ENCODE assay signal across 11 cellular contexts in the genomic region with DNA sequence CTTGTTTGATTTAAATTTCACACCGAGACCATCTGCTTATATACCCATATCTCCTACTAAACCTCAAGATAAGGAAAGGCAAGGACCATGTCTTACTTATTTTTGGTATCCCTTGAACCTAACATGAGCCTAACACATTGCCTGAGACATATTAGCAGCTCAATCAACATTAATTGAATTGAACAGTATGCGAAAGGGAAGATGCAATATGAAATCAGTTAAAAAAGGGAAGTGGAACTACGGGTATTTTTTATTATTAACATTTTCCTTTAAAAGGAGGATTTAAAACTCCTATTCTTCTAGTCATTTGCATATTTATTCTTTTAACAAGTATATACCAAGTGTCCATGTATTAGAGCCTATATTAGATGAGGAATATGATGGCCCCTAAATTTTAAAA.
A peak's percentile ranks its signal among the peaks of the same experiment; 100 is the strongest.
DNase-seq lines count a peak whose midpoint lies in the region; ATAC-seq and TF ChIP-seq lines count a peak whose summit lies in the region.
"Had no signal": no experiment of that assay in that cellular context is flagged by ENCODE, and none has a peak within 500 bp of the region (broad histone marks: within the 10 kb centered on the region; RNA-seq: fewer than 3 reads in every experiment).

No MANE protein-coding gene starts in this region.

- TF ChIP-seq EP300 in SK-N-SH (IDR thresholded peaks at IDR 0.05; ENCODE audit: borderline replicate concordance in 1 of 2, low read depth in 1 of 2, low read length in 1 of 2), result no peak

- H3K23ac ChIP-seq in IMR-90 (ENCODE audit: low read depth, low read length), result no peak overlapping the region

- ATAC-seq in SK-N-SH treated with all-trans-retinoic acid at 6 μM for 48 hours (no peak), HG02678 (IDR thresholded peaks at IDR 0.05; ENCODE audit: unreplicated experiment) (peak; percentile 19), IMR-90 (ENCODE audit: low read depth) (no peak)
- no peak for ATAC-seq in naive thymus-derived CD8-positive, alpha-beta T cell
- ATAC-seq: A549 had no signal

- no peaks in the 10 kb centered on the region for H3F3A ChIP-seq in SK-N-SH (replicated peaks; ENCODE audit: insufficient read depth)

- POLR2A ChIA-PET in SK-N-SH (lab: Yijun Ruan, JAX), result no interaction called here
- POLR2A ChIA-PET in IMR-90 (lab: Charles Lee; ENCODE audit: unreplicated experiment), result no interaction called here
- POLR2A ChIA-PET in naive thymus-derived CD8-positive, alpha-beta T cell (lab: Charles Lee), result no interaction called here

- H2AFZ ChIP-seq in SK-N-SH (ENCODE audit: low read depth) (no peak overlapping the region), IMR-90 (replicated peaks; ENCODE audit: low read length, poor library complexity) (no peak overlapping the region)

- H3K36me3 ChIP-seq in SK-N-SH (replicated peaks in 1 of 2; ENCODE audit: control insufficient read depth in 1 of 2, insufficient read depth in 2 of 2, low read length in 1 of 2), result peaks cover 3 to 21% of the 10 kb centered on the region in 2 experiments
- H3K36me3 ChIP-seq in IMR-90 (ENCODE audit: control insufficient read depth, insufficient read depth, low read length), result no peaks in the 10 kb centered on the region
- H3K36me3 ChIP-seq in thyroid gland, result no peaks in the 10 kb centered on the region

- H4K5ac ChIP-seq in IMR-90 (ENCODE audit: low read depth, low read length), result no peak overlapping the region

- peaks cover 0 to 10% (median 3%) of the 10 kb centered on the region in 3 donors for H3K36me3 Mint-ChIP-seq in naive thymus-derived CD8-positive, alpha-beta T cell

- peaks cover 11% of the 10 kb centered on the region; the same call in 1 of the 2 replicates for H3K79me2 ChIP-seq in SK-N-SH (ENCODE audit: insufficient read depth)

- H2BK15ac ChIP-seq in IMR-90 (ENCODE audit: low read depth, low read length), result 0 out of 3 replicates have a peak overlapping the region, but pooled peaks have one; percentile 10

- H2BK5ac ChIP-seq in IMR-90 (ENCODE audit: low read depth, low read length, poor library complexity, severe bottlenecking), result no peak overlapping the region

- H4K91ac ChIP-seq in IMR-90 (ENCODE audit: insufficient read depth, low read depth, low read length), result no peak overlapping the region

- no peak overlapping the region for H3K56ac ChIP-seq in IMR-90 (ENCODE audit: extremely low read depth, insufficient read depth, low read length)

- CTCF ChIA-PET in SK-N-SH (lab: Yijun Ruan, JAX) (interaction anchor here (1.1 to 1.7 kb wide), 3 partner anchors 12 to 120 kb away, joined by 3 to 7 read pairs (median 4); no protein-coding TSS in a partner anchor), IMR-90 (lab: Yijun Ruan, JAX) (no interaction called here)

- peak overlapping the region; percentile 20; the same call in 1 of the 2 replicates for H3K18ac ChIP-seq in IMR-90 (ENCODE audit: low read depth, low read length)

- peak overlapping the region; percentile 61; the same call in 1 of the 2 replicates for H2AK5ac ChIP-seq in IMR-90 (ENCODE audit: low read depth, low read length)

- H3K4me1 Mint-ChIP-seq in naive thymus-derived CD8-positive, alpha-beta T cell, result peaks cover 20 to 68% (median 37%) of the 10 kb centered on the region in 4 donors
- H3K4me1 Mint-ChIP-seq: nephron had no signal

- H3K27ac ChIP-seq in SK-N-SH (ENCODE audit: low read depth in 2 of 2, low read length in 1 of 2) (0 out of 4 replicates have a peak overlapping the region, but pooled peaks of 1 of the 2 experiments have one; percentile 9), IMR-90 (ENCODE audit: insufficient read depth, low read length) (no peak overlapping the region), thyroid gland (no peak overlapping the region)
- H3K27ac ChIP-seq: A549 had no signal

- dilution Hi-C loops in IMR-90 (cut with HindIII; ENCODE audit: low sequenced_read_pairs, unreplicated experiment), result no loop called here

- H3K4me3 Mint-ChIP-seq in naive thymus-derived CD8-positive, alpha-beta T cell, result peak overlapping the region in 6 of 10 donors; percentile 32 to 69 (median 52)
- H3K4me3 Mint-ChIP-seq: nephron had no signal

- H3K14ac ChIP-seq in IMR-90 (replicated peaks; ENCODE audit: low read depth, low read length), result no peak overlapping the region

- in situ Hi-C loops in IMR-90 (cut with MboI; ENCODE audit: low sequenced_read_pairs), result no loop called here

- H3K9me3 ChIP-seq in SK-N-SH (no peaks in the 10 kb centered on the region), IMR-90 (ENCODE audit: control insufficient read depth, insufficient read depth, low read length) (no peaks in the 10 kb centered on the region), thyroid gland (no peaks in the 10 kb centered on the region)
- H3K9me3 ChIP-seq: A549 had no signal

- peaks cover 24 to 32% of the 10 kb centered on the region in 2 experiments; a peak in 3 of 4 replicates for H3K79me1 ChIP-seq in IMR-90 (ENCODE audit: low read depth in 1 of 2, low read length in 2 of 2)

- H3K4me1 ChIP-seq in SK-N-SH (ENCODE audit: control insufficient read depth in 1 of 2, insufficient read depth in 2 of 2, low read depth in 1 of 2, low read length in 1 of 2) (peaks cover 3 to 31% of the 10 kb centered on the region in 2 experiments; a peak in 3 of 4 replicates), IMR-90 (ENCODE audit: control insufficient read depth, insufficient read depth, low read length) (peaks cover 5% of the 10 kb centered on the region), thyroid gland (no peaks in the 10 kb centered on the region)

- H3K4me3 ChIP-seq in SK-N-SH (ENCODE audit: low read depth in 2 of 2, low read length in 1 of 2), result no peak overlapping the region
- no peak overlapping the region for H3K4me3 ChIP-seq in IMR-90 (ENCODE audit: insufficient read depth, low read depth, low read length)
- H3K4me3 ChIP-seq in thyroid gland (replicated peaks in 1 of 3), result no peak overlapping the region
- H3K4me3 ChIP-seq: A549 had no signal

- no peaks in the 10 kb centered on the region for H3K27me3 Mint-ChIP-seq in naive thymus-derived CD8-positive, alpha-beta T cell

- no peaks in the 10 kb centered on the region for H3K9me2 ChIP-seq in SK-N-SH

- WGBS in SK-N-SH (ENCODE audit: low lambda C conversion rate), result 98% methylated on average over 3 of the region's 3 CpGs
- no CpG with 5 or more reads among the region's 3 CpGs for WGBS in IMR-90 (ENCODE audit: extremely low coverage in 2 of 2, insufficient read length in 1 of 2), 2 experiments
- WGBS in thyroid gland, 2 donors, result 95 to 96% methylated on average over 3 of the region's 3 CpGs

- H3K9me3 Mint-ChIP-seq in naive thymus-derived CD8-positive, alpha-beta T cell, result no peaks in the 10 kb centered on the region
- H3K9me3 Mint-ChIP-seq: nephron had no signal

- peak overlapping the region in 6 of 10 donors; percentile 19 to 75 (median 57) for H3K27ac Mint-ChIP-seq in naive thymus-derived CD8-positive, alpha-beta T cell
- H3K27ac Mint-ChIP-seq: nephron had no signal

- no TSS peak for BruUV-seq in IMR-90 (replicated peaks; lab: Mats Ljungman, UMichigan)

- peak overlapping the region; percentile 2; the same call in 1 of the 2 replicates for H2BK120ac ChIP-seq in IMR-90 (ENCODE audit: low read depth, low read length)

- peak overlapping the region; percentile 81; the same call in 1 of the 2 replicates for H2BK20ac ChIP-seq in IMR-90 (ENCODE audit: low read depth, low read length)

- H3K4me2 ChIP-seq in SK-N-SH, result peak overlapping the region; percentile 18; the same call in 1 of the 2 replicates
- no peak overlapping the region for H3K4me2 ChIP-seq in IMR-90 (ENCODE audit: low read depth, low read length)
- H3K4me2 ChIP-seq: A549 had no signal

- DNase-seq in SK-N-SH (no peak), IMR-90 (no peak), NCI-H1105 (lab: John Stamatoyannopoulos, UW) (no peak), NCI-H1930 (lab: John Stamatoyannopoulos, UW) (no peak), thyroid gland (no peak)
- no peak for DNase-seq in naive thymus-derived CD8-positive, alpha-beta T cell
- DNase-seq: NCI-H1048 had no signal

- H4K20me1 ChIP-seq in SK-N-SH (ENCODE audit: insufficient read depth) (peaks cover 10% of the 10 kb centered on the region; the same call in 1 of the 2 replicates), IMR-90 (ENCODE audit: insufficient read depth, low read length) (peaks cover 3% of the 10 kb centered on the region; the same call in 1 of the 2 replicates)

- TF ChIP-seq CTCF in SK-N-SH (IDR thresholded peaks at IDR 0.05), result no peak
- no peak for TF ChIP-seq CTCF in IMR-90 (conservative IDR thresholded peaks at IDR 0.05; ENCODE audit: low read depth, low read length)
- TF ChIP-seq CTCF in thyroid gland (IDR thresholded peaks at IDR 0.05), result no peak

- TF ChIP-seq POLR2A in IMR-90 (IDR thresholded peaks at IDR 0.05; ENCODE audit: low read depth, low read length) (no peak), thyroid gland (IDR thresholded peaks at IDR 0.05) (no peak)

- intact Hi-C loops in IMR-90 (cut with micrococcal nuclease), result no loop called here
- intact Hi-C loops in thyroid gland (cut with DNase I), result no loop called here

- no peak overlapping the region for H2AK9ac ChIP-seq in IMR-90 (replicated peaks; ENCODE audit: low read depth, low read length, poor library complexity)

- no peak overlapping the region for H4K8ac ChIP-seq in IMR-90 (ENCODE audit: low read depth in 2 of 2, low read length in 2 of 2)

- no peak overlapping the region for H3K4ac ChIP-seq in IMR-90 (ENCODE audit: low read depth, low read length)

- H3K9ac ChIP-seq in SK-N-SH, result no peak overlapping the region
- no peak overlapping the region for H3K9ac ChIP-seq in IMR-90 (ENCODE audit: low read depth, low read length)

- TF ChIP-seq RAD21 in SK-N-SH (IDR thresholded peaks at IDR 0.05; ENCODE audit: low read length), result no peak
- TF ChIP-seq RAD21 in IMR-90 (IDR thresholded peaks at IDR 0.05; ENCODE audit: low read length), result no peak

- H3K27me3 ChIP-seq in SK-N-SH (ENCODE audit: insufficient read depth) (no peaks in the 10 kb centered on the region), IMR-90 (ENCODE audit: control insufficient read depth, insufficient read depth, low read length) (no peaks in the 10 kb centered on the region), thyroid gland (no peaks in the 10 kb centered on the region)

- peaks cover 3% of the 10 kb centered on the region; the same call in 1 of the 2 replicates for H3K9me1 ChIP-seq in IMR-90 (ENCODE audit: insufficient read depth, low read length)

TF ChIP-seq in SK-N-SH, 30 proteins besides CTCF, POLR2A, EP300 and RAD21 (continues in another document):
- TF ChIP-seq FOXM1 (IDR thresholded peaks at IDR 0.05; ENCODE audit: low read depth) (no peak), RFX5 (IDR thresholded peaks at IDR 0.05; ENCODE audit: low read length) (no peak), JUND (IDR thresholded peaks at IDR 0.05) (no peak), NRF1 (IDR thresholded peaks at IDR 0.05; ENCODE audit: low read depth, low read length) (no peak)

TF ChIP-seq in IMR-90, 13 proteins besides CTCF, POLR2A, EP300 and RAD21 (continues in another document):
- no peak for TF ChIP-seq USF2 (IDR thresholded peaks at IDR 0.05; ENCODE audit: low read depth, low read length)
- no peak for TF ChIP-seq RCOR1 (IDR thresholded peaks at IDR 0.05; ENCODE audit: insufficient replicate concordance, low read length)
